8 cellular contexts compared by ENCODE assay signal in genomic region chr6:28281288-28282064, GRCh38. TPM values are rescaled to one million over a fixed set of nuclear protein-coding genes. Genes with fewer than 3 reads are reported as not detected.
DNase-seq lines count a peak whose midpoint lies in the region; ATAC-seq, FAIRE-seq and TF ChIP-seq lines count a peak whose summit lies in the region.

TSS of gene PGBD1 (plus strand) at chr6:28281572. CDS start at chr6:28283814, 2,242 bp downstream.

- H3K27ac Mint-ChIP-seq in activated naive CD8-positive, alpha-beta T cell treated with anti-CD3 and anti-CD28 coated beads, Interleukin-2, amount 10 ng/mL, durations not matched to agents 7 days and 5 days, result peak within 1 kb of the TSS; percentile 24
- peak within 1 kb of the TSS; percentile 68 for H3K27ac Mint-ChIP-seq in osteocyte (ENCODE audit: unreplicated experiment)

- H3K9me3 ChIP-seq in MG63, result 0 out of 2 replicates have a peak, but pooled peaks cover 4% of the 10 kb centered on the region
- H3K9me3 ChIP-seq in SJCRH30 (replicated peaks), result 0 out of 2 replicates have a peak, but pooled peaks cover 3% of the 10 kb centered on the region
- H3K9me3 ChIP-seq in cardiac muscle cell (ENCODE audit: low read depth), result no peaks in the 10 kb centered on the region
- no peaks in the 10 kb centered on the region for H3K9me3 ChIP-seq in upper lobe of left lung

- DNase-seq in GF-D8 (lab: John Stamatoyannopoulos, UW) (peak; percentile 41), H54 (ENCODE audit: insufficient read length, low spot score) (peak; percentile 68), MG63 (peak; percentile 81), SJCRH30 (peak; percentile 87), cardiac muscle cell (ENCODE audit: low read depth in 1 of 2, low spot score in 1 of 2) (peak; percentile 85 to 93), osteocyte (ENCODE audit: extremely low spot score, unreplicated experiment) (peak; percentile 91), upper lobe of left lung (peak; percentile 68 to 95)
- peak; percentile 78 for DNase-seq in activated naive CD8-positive, alpha-beta T cell treated with anti-CD3 and anti-CD28 coated beads, Interleukin-2, amount 10 ng/mL, durations not matched to agents 7 days and 5 days

- H3K36me3 Mint-ChIP-seq in activated naive CD8-positive, alpha-beta T cell treated with anti-CD3 and anti-CD28 coated beads, Interleukin-2, amount 10 ng/mL, durations not matched to agents 7 days and 5 days, result peaks cover 15% of the 10 kb centered on the region
- H3K36me3 Mint-ChIP-seq in osteocyte (ENCODE audit: unreplicated experiment), result peaks cover 28% of the 10 kb centered on the region

- no peaks in the 10 kb centered on the region for H3K9me3 Mint-ChIP-seq in activated naive CD8-positive, alpha-beta T cell treated with anti-CD3 and anti-CD28 coated beads, Interleukin-2, amount 10 ng/mL, durations not matched to agents 7 days and 5 days
- H3K9me3 Mint-ChIP-seq in osteocyte (ENCODE audit: unreplicated experiment), result peaks cover 10% of the 10 kb centered on the region

- peak within 1 kb of the TSS; percentile 89 for H3K4me3 Mint-ChIP-seq in activated naive CD8-positive, alpha-beta T cell treated with anti-CD3 and anti-CD28 coated beads, Interleukin-2, amount 10 ng/mL, durations not matched to agents 7 days and 5 days
- peak within 1 kb of the TSS; percentile 88 for H3K4me3 Mint-ChIP-seq in osteocyte (ENCODE audit: unreplicated experiment)

- H3K27ac ChIP-seq in SJCRH30 (peak within 1 kb of the TSS; percentile 81), cardiac muscle cell (peak within 1 kb of the TSS; percentile 71), upper lobe of left lung (peak within 1 kb of the TSS in 3 of 4 donors; percentile 23 to 66 (median 36))

- FAIRE-seq in H54 (lab: Jason Lieb, UNC), result no peak

- WGBS in upper lobe of left lung, 2 donors, result 1 to 2% methylated on average over 16 to 19 of the region's 50 CpGs

- no peaks in the 10 kb centered on the region for H3K4me1 ChIP-seq in SJCRH30
- peaks cover 3% of the 10 kb centered on the region for H3K4me1 ChIP-seq in cardiac muscle cell (ENCODE audit: low read depth)
- H3K4me1 ChIP-seq in upper lobe of left lung, result peaks cover 4 to 14% (median 9%) of the 10 kb centered on the region in 4 donors

- peaks cover 15% of the 10 kb centered on the region for H3K4me1 Mint-ChIP-seq in activated naive CD8-positive, alpha-beta T cell treated with anti-CD3 and anti-CD28 coated beads, Interleukin-2, amount 10 ng/mL, durations not matched to agents 7 days and 5 days
- peaks cover 15% of the 10 kb centered on the region for H3K4me1 Mint-ChIP-seq in osteocyte (ENCODE audit: unreplicated experiment)

- H3K27me3 Mint-ChIP-seq in activated naive CD8-positive, alpha-beta T cell treated with anti-CD3 and anti-CD28 coated beads, Interleukin-2, amount 10 ng/mL, durations not matched to agents 7 days and 5 days, result peaks cover 5% of the 10 kb centered on the region
- H3K27me3 Mint-ChIP-seq in osteocyte (ENCODE audit: unreplicated experiment), result no peaks in the 10 kb centered on the region

- TF ChIP-seq EP300 in upper lobe of left lung (IDR thresholded peaks at IDR 0.05), result no peak

- peaks cover 11% of the 10 kb centered on the region for H3K36me3 ChIP-seq in MG63
- H3K36me3 ChIP-seq in SJCRH30, result peaks cover 20% of the 10 kb centered on the region
- H3K36me3 ChIP-seq in cardiac muscle cell, result peaks cover 27% of the 10 kb centered on the region
- H3K36me3 ChIP-seq in upper lobe of left lung, result peaks cover 4 to 29% (median 9%) of the 10 kb centered on the region in 4 donors

- no peaks in the 10 kb centered on the region for H3K27me3 ChIP-seq in MG63
- H3K27me3 ChIP-seq in SJCRH30, result no peaks in the 10 kb centered on the region
- H3K27me3 ChIP-seq in cardiac muscle cell, result no peaks in the 10 kb centered on the region
- H3K27me3 ChIP-seq in upper lobe of left lung, result no peaks in the 10 kb centered on the region

- TF ChIP-seq CTCF in cardiac muscle cell (IDR thresholded peaks at IDR 0.05; ENCODE audit: low read depth, low read length) (no peak), osteocyte (IDR thresholded peaks at IDR 0.05) (no peak), upper lobe of left lung (IDR thresholded peaks at IDR 0.05) (no peak)

- peak; percentile 94 for ATAC-seq in activated naive CD8-positive, alpha-beta T cell treated with anti-CD3 and anti-CD28 coated beads, Interleukin-2, amount 10 ng/mL, durations not matched to agents 7 days and 5 days (ENCODE audit: low read depth)
- peak; percentile 88 to 97 for ATAC-seq in upper lobe of left lung (ENCODE audit: low FRiP score in 2 of 2)

- POLR2A ChIA-PET in activated naive CD8-positive, alpha-beta T cell treated with anti-CD3 and anti-CD28 coated beads, Interleukin-2, amount 10 ng/mL, durations not matched to agents 7 days and 5 days (lab: Charles Lee), result interaction anchor here (0.7 to 3.6 kb wide), 5 partner anchors 10 to 457 kb away, joined by 3 to 17 read pairs (median 3); partner anchors contain the start of genes ZKSCAN4, ZKSCAN8 and ZSCAN26

- H3K4me3 ChIP-seq in MG63 (peak within 1 kb of the TSS; percentile 67), SJCRH30 (peak within 1 kb of the TSS; percentile 89), cardiac muscle cell (peak within 1 kb of the TSS; percentile 87), upper lobe of left lung (peak within 1 kb of the TSS; percentile 56 to 77 (median 62))

- TF ChIP-seq POLR2A in H54 (IDR thresholded peaks at IDR 0.05; ENCODE audit: low read depth, low read length) (peak; percentile 57), upper lobe of left lung (IDR thresholded peaks at IDR 0.05) (peak in 1 of 4 donors; percentile 47)

RNA-seq across cellular contexts. Expression of gene PGBD1, which starts in this region (rescaled TPM):
- 4.6 and 9.3 TPM in 2 replicates for total RNA-seq in MG63 (2014; rRNA removed; shearing (Covaris generic); ENCODE audit: low replicate concordance)
- 9.7 and 11.2 TPM in 2 replicates for total RNA-seq in SJCRH30 (2014; rRNA removed; shearing (Covaris generic))
- 1 to 10 TPM; 3.4 to 3.9 TPM for total RNA-seq in activated naive CD8-positive, alpha-beta T cell treated with anti-CD3 and anti-CD28 coated beads, Interleukin-2, amount 10 ng/mL, durations not matched to agents 7 days and 5 days
- total RNA-seq in cardiac muscle cell, result 7.5 and 8.2 TPM in 2 replicates
- 6.0 and 8.2 TPM in 2 replicates for polyA plus RNA-seq in cardiac muscle cell
- 7.6 and 7.8 TPM in 2 replicates for total RNA-seq in osteocyte
- 1 to 10 TPM; 3.1 to 8.3 (median 4.1) TPM for total RNA-seq in upper lobe of left lung

Comparison
In these comparisons a context has a peak if more than half of its experiments do, and no peak if none do; other contexts are left out.
1. Peak in every context shown above with its lines: DNase-seq, ATAC-seq, H3K4me3 ChIP-seq and H3K27ac ChIP-seq.
2. DNase-seq: peak in every context shown above with its lines; median percentile 91 in osteocyte; 89 in cardiac muscle cell; 87 in SJCRH30; 82 in upper lobe of left lung; 81 in MG63; 78 in activated naive CD8-positive, alpha-beta T cell treated with anti-CD3 and anti-CD28 coated beads, Interleukin-2, amount 10 ng/mL, durations not matched to agents 7 days and 5 days; 68 in H54; 41 in GF-D8.